In the genomic region with DNA sequence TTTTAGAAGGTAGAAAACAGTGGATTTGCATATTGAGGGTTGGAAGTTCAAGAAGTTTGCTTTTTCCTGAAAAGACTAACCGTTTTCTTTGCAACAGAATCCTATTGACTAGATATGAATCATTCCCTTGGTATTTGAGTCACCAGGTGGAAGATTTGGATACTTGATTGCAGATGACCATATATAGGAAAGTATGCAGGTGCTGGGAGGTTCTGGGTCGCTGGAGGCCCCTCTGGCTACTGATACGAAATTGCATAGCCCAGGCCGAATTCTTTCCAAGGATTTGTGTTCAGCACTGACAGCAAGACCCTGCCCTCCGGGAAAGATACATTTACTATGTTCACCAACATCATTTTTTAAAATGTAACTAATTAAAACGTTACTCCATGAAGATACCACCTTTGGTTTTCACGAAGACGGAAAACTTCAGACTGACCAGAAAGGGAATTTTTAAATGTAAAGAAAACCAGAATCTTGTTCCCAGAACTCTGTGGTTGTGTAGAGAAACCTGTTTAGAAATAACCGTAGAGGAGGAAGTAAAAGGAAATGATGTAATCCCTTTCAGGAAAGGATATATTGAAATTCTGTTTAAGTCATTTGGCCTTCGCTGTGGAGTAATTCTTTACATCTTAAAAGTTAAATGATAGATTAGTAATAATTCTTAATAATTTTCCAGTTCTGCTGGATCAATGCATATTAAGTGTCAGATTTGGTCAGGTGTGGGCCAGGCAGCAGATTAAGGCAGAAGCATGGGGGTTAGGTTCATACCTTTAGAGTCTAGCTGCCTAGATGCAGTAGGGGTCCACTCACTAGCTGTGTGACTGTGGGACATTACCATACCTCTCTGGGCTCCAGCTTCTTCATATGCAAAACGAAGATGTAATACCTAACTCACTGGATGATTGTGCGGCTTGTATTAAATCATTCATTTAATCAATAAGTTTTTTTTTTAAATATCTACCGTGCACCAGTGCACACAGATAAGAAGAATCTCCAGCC, we compare ENCODE assay signal across 9 cellular contexts. TPM values are rescaled to one million over a fixed set of nuclear protein-coding genes. Genes with fewer than 3 reads are reported as not detected.
DNase-seq lines count a peak whose midpoint lies in the region; ATAC-seq and TF ChIP-seq lines count a peak whose summit lies in the region.
"Had no signal": no experiment of that assay in that cellular context is flagged by ENCODE, and none has a peak within 500 bp of the region (broad histone marks: within the 10 kb centered on the region; RNA-seq: fewer than 3 reads in every experiment).

No MANE protein-coding gene starts in this region.

- H3K4me1 ChIP-seq in muscle layer of colon (ENCODE audit: insufficient read depth, low read length): peaks cover 4% of the 10 kb centered on the region
- H3K4me1 ChIP-seq in CD8-positive, alpha-beta T cell (ENCODE audit: insufficient read depth, low read length): peaks cover 5% of the 10 kb centered on the region

- H3K36me3 Mint-ChIP-seq in CD8-positive, alpha-beta T cell: no peaks in the 10 kb centered on the region

- POLR2A ChIA-PET in CD8-positive, alpha-beta T cell (lab: Charles Lee): no interaction called here

- no peak for ATAC-seq in CD8-positive, alpha-beta T cell
- no peak for ATAC-seq in GM18861 (IDR thresholded peaks at IDR 0.05; ENCODE audit: unreplicated experiment)

- no peak overlapping the region for H3K4me3 Mint-ChIP-seq in CD8-positive, alpha-beta T cell

- no peaks in the 10 kb centered on the region for H3K9me3 ChIP-seq in muscle layer of colon (ENCODE audit: low read length)
- H3K9me3 ChIP-seq in CD8-positive, alpha-beta T cell (ENCODE audit: low read length): no peaks in the 10 kb centered on the region

- no peak for TF ChIP-seq CTCF in CD8-positive, alpha-beta T cell (IDR thresholded peaks at IDR 0.05)

- H3K9me3 Mint-ChIP-seq in CD8-positive, alpha-beta T cell: no peaks in the 10 kb centered on the region

- no peak overlapping the region for H3K27ac Mint-ChIP-seq in CD8-positive, alpha-beta T cell

- peak overlapping the region; percentile 68 for H3K27ac ChIP-seq in muscle layer of colon (ENCODE audit: low read depth, low read length)
- no peak overlapping the region for H3K27ac ChIP-seq in CD8-positive, alpha-beta T cell (ENCODE audit: low read depth, low read length)

- peaks cover 5% of the 10 kb centered on the region for H3K4me1 Mint-ChIP-seq in CD8-positive, alpha-beta T cell (ENCODE audit: low read depth)

- intact Hi-C loops in CD8-positive, alpha-beta T cell (cut with DNase I, micrococcal nuclease): no loop called here

- no peaks in the 10 kb centered on the region for H3K27me3 ChIP-seq in muscle layer of colon (ENCODE audit: control insufficient read depth in 1 of 2, insufficient read depth in 2 of 2, low read length in 2 of 2)
- H3K27me3 ChIP-seq in CD8-positive, alpha-beta T cell (ENCODE audit: insufficient read depth, low read length): peaks cover 6% of the 10 kb centered on the region

- H3K4me3 ChIP-seq in muscle layer of colon (ENCODE audit: low read depth in 1 of 2, low read length in 2 of 2): peak overlapping the region in 1 of 2 donors; percentile 88
- H3K4me3 ChIP-seq in CD8-positive, alpha-beta T cell (ENCODE audit: low read depth, low read length): no peak overlapping the region

- H3K27me3 Mint-ChIP-seq in CD8-positive, alpha-beta T cell (ENCODE audit: low read depth): peaks cover 32% of the 10 kb centered on the region

- no peaks in the 10 kb centered on the region for H3K36me3 ChIP-seq in muscle layer of colon (ENCODE audit: insufficient read depth, low read length)
- no peaks in the 10 kb centered on the region for H3K36me3 ChIP-seq in CD8-positive, alpha-beta T cell (ENCODE audit: insufficient read depth, low read length)

- CTCF ChIA-PET in CD8-positive, alpha-beta T cell (lab: Charles Lee): no interaction called here

- DNase-seq in ELF-1 (ENCODE audit: low read depth, low spot score) (peak; percentile 95), NCI-H146 (lab: John Stamatoyannopoulos, UW) (peak; percentile 29), dermis blood vessel endothelial cell (peak; percentile 87), NCI-H2107 (lab: John Stamatoyannopoulos, UW) (no peak), HuH-7 (ENCODE audit: low spot score) (no peak)
- no peak for DNase-seq in CD8-positive, alpha-beta T cell
- DNase-seq: RPMI8226 had no signal

- H3K9ac ChIP-seq in muscle layer of colon (ENCODE audit: low read length): no peak overlapping the region

RNA-seq across cellular contexts. Expression of a gene that starts 1.1 kb away (rescaled TPM):
- total RNA-seq in dermis blood vessel endothelial cell: 60.6 and 67.4 TPM in 2 replicates
- not detected for total RNA-seq in CD8-positive, alpha-beta T cell

Comparison
In these comparisons a context has a peak if more than half of its experiments do, and no peak if none do; other contexts are left out.
1. DNase-seq: peak in ELF-1 (single experiment), NCI-H146 (single experiment) and dermis blood vessel endothelial cell (single experiment); none in CD8-positive, alpha-beta T cell (0 of 7), NCI-H2107 (single experiment) and HuH-7 (single experiment).
2. RNA of a gene that starts 1.1 kb away (total RNA-seq): 60.6 to 67.4 TPM in dermis blood vessel endothelial cell; not detected in CD8-positive, alpha-beta T cell; every median in the first group is over 10 times any median in the second.